In genomic region chr5:16507716-16508115, GRCh38 we compare ENCODE assay signal across 14 cellular contexts. TPM values are rescaled to one million over a fixed set of nuclear protein-coding genes. Genes with fewer than 3 reads are reported as not detected.
DNase-seq lines count a peak whose midpoint lies in the region; ATAC-seq and TF ChIP-seq lines count a peak whose summit lies in the region.
"Had no signal": no experiment of that assay in that cellular context is flagged by ENCODE, and none has a peak within 500 bp of the region (broad histone marks: within the 10 kb centered on the region; RNA-seq: fewer than 3 reads in every experiment).

No MANE protein-coding gene starts in this region.

- H3K4me1 ChIP-seq in parathyroid adenoma = peaks cover 4% of the 10 kb centered on the region

- no peak overlapping the region for H3K4me3 ChIP-seq in fibroblast of the aortic adventitia (ENCODE audit: low read depth, low read length)
- H3K4me3 ChIP-seq in parathyroid adenoma (ENCODE audit: low read depth, low read length) = peak overlapping the region; percentile 45

- peaks cover 27% of the 10 kb centered on the region for H3K79me2 ChIP-seq in parathyroid adenoma

- H3K36me3 ChIP-seq in parathyroid adenoma (ENCODE audit: control insufficient read depth, insufficient read depth, low read length) = no peaks in the 10 kb centered on the region

- H3K27me3 Mint-ChIP-seq in nephron progenitor cell (ENCODE audit: low read depth, poor library complexity) = no peaks in the 10 kb centered on the region
- H3K27me3 Mint-ChIP-seq: naive thymus-derived CD8-positive, alpha-beta T cell had no signal

- H3K9ac ChIP-seq in parathyroid adenoma = no peak overlapping the region

- H2AFZ ChIP-seq in parathyroid adenoma = no peak overlapping the region

- H3K9me3 Mint-ChIP-seq in nephron progenitor cell = no peaks in the 10 kb centered on the region
- H3K9me3 Mint-ChIP-seq: immature natural killer cell; T-helper 2 cell treated with Interferon-gamma antibody and Interleukin-4, amounts not matched to agents 5 μg/mL and 100 μg/mL, for 36 hours had no signal

- no peak overlapping the region for H3K27ac Mint-ChIP-seq in nephron progenitor cell
- H3K27ac Mint-ChIP-seq: immature natural killer cell; T-helper 2 cell treated with Interferon-gamma antibody and Interleukin-4, amounts not matched to agents 5 μg/mL and 100 μg/mL, for 36 hours had no signal

- H3K9me3 ChIP-seq in parathyroid adenoma (ENCODE audit: control insufficient read depth, low read length) = no peaks in the 10 kb centered on the region

- H3K4me2 ChIP-seq in parathyroid adenoma (ENCODE audit: low read length) = peak overlapping the region; percentile 68

- peak overlapping the region; percentile 87 for H3K27ac ChIP-seq in parathyroid adenoma

- H3K27me3 ChIP-seq in parathyroid adenoma (ENCODE audit: control insufficient read depth, insufficient read depth, low read length) = no peaks in the 10 kb centered on the region

- no peaks in the 10 kb centered on the region for H3K36me3 Mint-ChIP-seq in nephron progenitor cell (ENCODE audit: low read depth)
- H3K36me3 Mint-ChIP-seq: immature natural killer cell had no signal

- ATAC-seq in HG02970 (IDR thresholded peaks at IDR 0.05; ENCODE audit: low FRiP score, unreplicated experiment) (no peak), HG03045 (IDR thresholded peaks at IDR 0.05; ENCODE audit: unreplicated experiment) (no peak)
- ATAC-seq: naive thymus-derived CD8-positive, alpha-beta T cell had no signal

- no peak for TF ChIP-seq CTCF in fibroblast of the aortic adventitia (IDR thresholded peaks at IDR 0.05; ENCODE audit: insufficient read depth, low read length)
- no peak for TF ChIP-seq CTCF in parathyroid adenoma (IDR thresholded peaks at IDR 0.05)
- TF ChIP-seq CTCF in nephron progenitor cell (IDR thresholded peaks at IDR 0.05) = no peak

- H3K4me1 Mint-ChIP-seq in nephron progenitor cell = peaks cover 12% of the 10 kb centered on the region
- H3K4me1 Mint-ChIP-seq: immature natural killer cell had no signal

- no peak overlapping the region for H3K4me3 Mint-ChIP-seq in nephron progenitor cell
- H3K4me3 Mint-ChIP-seq: immature natural killer cell; naive thymus-derived CD8-positive, alpha-beta T cell; T-helper 2 cell treated with Interferon-gamma antibody and Interleukin-4, amounts not matched to agents 5 μg/mL and 100 μg/mL, for 36 hours had no signal

- DNase-seq in AG08395 (ENCODE audit: low spot score) (peak; percentile 51), LHCN-M2 (ENCODE audit: low read depth) (peak; percentile 30), fibroblast of the aortic adventitia (ENCODE audit: low read depth) (peak; percentile 10), COLO829 (ENCODE audit: low spot score) (no peak), nephron progenitor cell (no peak)
- DNase-seq: activated CD4-positive, alpha-beta T cell treated with anti-CD3 and anti-CD28 coated beads, Interleukin-2, amount 50 U/mL, for 1 hour; immature natural killer cell; naive thymus-derived CD8-positive, alpha-beta T cell; NCI-H2081; NCI-H774 had no signal

RNA-seq across cellular contexts. Expression of gene ZNF622, which starts 42.1 kb away (rescaled TPM):
- total RNA-seq in LHCN-M2 (2014; rRNA removed) (40.4 and 50.9 TPM in 2 replicates), fibroblast of the aortic adventitia (ENCODE audit: low replicate concordance) (30.8 and 77.8 TPM in 2 replicates)
- polyA plus RNA-seq in LHCN-M2 (2012) = 55.3 TPM

Comparison
In these comparisons a context has a peak if more than half of its experiments do, and no peak if none do; other contexts are left out.
1. DNase-seq: peak in AG08395 (single experiment), LHCN-M2 (single experiment) and fibroblast of the aortic adventitia (single experiment); none in COLO829 (single experiment) and nephron progenitor cell (single experiment).